ENCODE assay signal across 1 cellular context in the genomic region with DNA sequence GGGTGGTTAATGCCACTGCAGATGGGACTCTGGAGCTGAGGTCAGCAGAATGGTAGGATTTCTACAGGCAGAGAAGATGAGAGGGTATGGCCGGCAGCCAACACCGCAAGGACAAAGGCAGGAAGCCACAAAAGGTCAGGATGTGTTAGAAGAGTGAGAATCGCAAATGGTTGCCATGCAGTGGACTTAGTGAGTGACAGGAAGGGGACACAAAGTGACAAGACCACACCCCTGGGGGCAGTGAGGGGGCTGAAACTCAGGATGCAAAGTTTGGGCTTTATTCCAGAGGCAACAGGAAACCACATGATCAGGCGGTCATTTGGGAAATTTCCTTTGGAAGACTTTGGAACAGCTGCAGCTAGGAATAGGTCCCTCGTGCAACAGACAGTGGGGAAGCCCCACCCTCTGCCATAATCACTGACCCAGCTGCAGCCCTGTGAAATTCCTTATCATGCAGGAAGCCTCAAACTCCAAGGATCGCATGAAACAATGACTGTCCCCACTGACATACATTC.
TF ChIP-seq lines count a peak whose summit lies in the region.

No MANE protein-coding gene starts in this region.

TF ChIP-seq in HepG2, 621 proteins besides CTCF, POLR2A, EP300 and RAD21 (continued from another document):
- TF ChIP-seq ZNF432 (CRISPR knock-in tag; IDR thresholded peaks at IDR 0.05; ENCODE audit: borderline replicate concordance), result no peak
- no peak for TF ChIP-seq ZNF382 (CRISPR knock-in tag; IDR thresholded peaks at IDR 0.05; ENCODE audit: borderline replicate concordance)
- TF ChIP-seq ZFP37 (CRISPR knock-in tag; IDR thresholded peaks at IDR 0.05; ENCODE audit: borderline replicate concordance), result no peak
- no peak for TF ChIP-seq ZIK1 (CRISPR knock-in tag; IDR thresholded peaks at IDR 0.05; ENCODE audit: borderline replicate concordance, low read depth)
- TF ChIP-seq ZNF274 (CRISPR knock-in tag; IDR thresholded peaks at IDR 0.05), result no peak
- TF ChIP-seq GLI4 (CRISPR knock-in tag; IDR thresholded peaks at IDR 0.05; ENCODE audit: borderline replicate concordance), result no peak
- no peak for TF ChIP-seq ZNF230 (CRISPR knock-in tag; IDR thresholded peaks at IDR 0.05)
- TF ChIP-seq KLF12 (CRISPR knock-in tag; IDR thresholded peaks at IDR 0.05; ENCODE audit: borderline replicate concordance), result no peak; the same call in 1 of the 2 replicates
- TF ChIP-seq ZKSCAN8 (CRISPR knock-in tag; IDR thresholded peaks at IDR 0.05; ENCODE audit: borderline replicate concordance), result no peak
- no peak for TF ChIP-seq BORCS8-MEF2B (CRISPR knock-in tag; IDR thresholded peaks at IDR 0.05)
- TF ChIP-seq TBX3 (IDR thresholded peaks at IDR 0.05; ENCODE audit: borderline replicate concordance), result 0 out of 2 replicates have a peak, but pooled peaks have one; percentile 11
- TF ChIP-seq ATF7 (IDR thresholded peaks at IDR 0.05), result no peak
- no peak for TF ChIP-seq ATF7 (CRISPR knock-in tag; IDR thresholded peaks at IDR 0.05)
- no peak for TF ChIP-seq ZFP90 (CRISPR knock-in tag; IDR thresholded peaks at IDR 0.05; ENCODE audit: borderline replicate concordance)
- no peak for TF ChIP-seq ZNF607 (CRISPR knock-in tag; IDR thresholded peaks at IDR 0.05; ENCODE audit: borderline replicate concordance)
- peak; percentile 39; the same call in 1 of the 2 replicates for TF ChIP-seq ELF3 (CRISPR knock-in tag; IDR thresholded peaks at IDR 0.05)
- TF ChIP-seq CENPX (CRISPR knock-in tag; IDR thresholded peaks at IDR 0.05), result no peak
- peak; percentile 76 for TF ChIP-seq NR2F6 (IDR thresholded peaks at IDR 0.05)
- TF ChIP-seq NR2F6 (CRISPR knock-in tag; IDR thresholded peaks at IDR 0.05), result peak; percentile 78
- TF ChIP-seq ZNF367 (CRISPR knock-in tag; IDR thresholded peaks at IDR 0.05; ENCODE audit: borderline replicate concordance), result no peak
- TF ChIP-seq, protein P1, sequence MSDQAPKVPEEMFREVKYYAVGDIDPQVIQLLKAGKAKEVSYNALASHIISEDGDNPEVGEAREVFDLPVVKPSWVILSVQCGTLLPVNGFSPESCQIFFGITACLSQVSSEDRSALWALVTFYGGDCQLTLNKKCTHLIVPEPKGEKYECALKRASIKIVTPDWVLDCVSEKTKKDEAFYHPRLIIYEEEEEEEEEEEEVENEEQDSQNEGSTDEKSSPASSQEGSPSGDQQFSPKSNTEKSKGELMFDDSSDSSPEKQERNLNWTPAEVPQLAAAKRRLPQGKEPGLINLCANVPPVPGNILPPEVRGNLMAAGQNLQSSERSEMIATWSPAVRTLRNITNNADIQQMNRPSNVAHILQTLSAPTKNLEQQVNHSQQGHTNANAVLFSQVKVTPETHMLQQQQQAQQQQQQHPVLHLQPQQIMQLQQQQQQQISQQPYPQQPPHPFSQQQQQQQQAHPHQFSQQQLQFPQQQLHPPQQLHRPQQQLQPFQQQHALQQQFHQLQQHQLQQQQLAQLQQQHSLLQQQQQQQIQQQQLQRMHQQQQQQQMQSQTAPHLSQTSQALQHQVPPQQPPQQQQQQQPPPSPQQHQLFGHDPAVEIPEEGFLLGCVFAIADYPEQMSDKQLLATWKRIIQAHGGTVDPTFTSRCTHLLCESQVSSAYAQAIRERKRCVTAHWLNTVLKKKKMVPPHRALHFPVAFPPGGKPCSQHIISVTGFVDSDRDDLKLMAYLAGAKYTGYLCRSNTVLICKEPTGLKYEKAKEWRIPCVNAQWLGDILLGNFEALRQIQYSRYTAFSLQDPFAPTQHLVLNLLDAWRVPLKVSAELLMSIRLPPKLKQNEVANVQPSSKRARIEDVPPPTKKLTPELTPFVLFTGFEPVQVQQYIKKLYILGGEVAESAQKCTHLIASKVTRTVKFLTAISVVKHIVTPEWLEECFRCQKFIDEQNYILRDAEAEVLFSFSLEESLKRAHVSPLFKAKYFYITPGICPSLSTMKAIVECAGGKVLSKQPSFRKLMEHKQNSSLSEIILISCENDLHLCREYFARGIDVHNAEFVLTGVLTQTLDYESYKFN (CRISPR knock-in tag; conservative IDR thresholded peaks at IDR 0.05), result peak; percentile 75
- TF ChIP-seq PCBP1 (IDR thresholded peaks at IDR 0.05; ENCODE audit: borderline replicate concordance, low read depth, low read length), result no peak
- TF ChIP-seq ZNF746 (CRISPR knock-in tag; IDR thresholded peaks at IDR 0.05), result no peak
- no peak for TF ChIP-seq ZSCAN12 (CRISPR knock-in tag; IDR thresholded peaks at IDR 0.05)
- TF ChIP-seq JARID2 (CRISPR knock-in tag; IDR thresholded peaks at IDR 0.05; ENCODE audit: insufficient replicate concordance), result no peak
- TF ChIP-seq CHCHD3 (CRISPR knock-in tag; IDR thresholded peaks at IDR 0.05), result no peak
- no peak for TF ChIP-seq PLRG1 (conservative IDR thresholded peaks at IDR 0.05)
- no peak for TF ChIP-seq MZF1 (CRISPR knock-in tag; IDR thresholded peaks at IDR 0.05; ENCODE audit: borderline replicate concordance)
- no peak for TF ChIP-seq NR1H2 (CRISPR knock-in tag; IDR thresholded peaks at IDR 0.05; ENCODE audit: borderline replicate concordance, low read depth)
- TF ChIP-seq RCOR2 (CRISPR knock-in tag; IDR thresholded peaks at IDR 0.05), result no peak
- TF ChIP-seq MATR3 (CRISPR knock-in tag; IDR thresholded peaks at IDR 0.05), result no peak
- no peak for TF ChIP-seq ZNF850 (CRISPR knock-in tag; conservative IDR thresholded peaks at IDR 0.05)
- no peak for TF ChIP-seq MAF1 (CRISPR knock-in tag; IDR thresholded peaks at IDR 0.05; ENCODE audit: borderline replicate concordance)
TF ChIP-seq in HepG2: peak in this region for 75.
